11 cellular contexts compared by ENCODE assay signal in genomic region chr21:46621457-46622182, GRCh38. TPM values are rescaled to one million over a fixed set of nuclear protein-coding genes. Genes with fewer than 3 reads are reported as not detected.
DNase-seq lines count a peak whose midpoint lies in the region; ATAC-seq and TF ChIP-seq lines count a peak whose summit lies in the region.
"Had no signal": no experiment of that assay in that cellular context is flagged by ENCODE, and none has a peak within 500 bp of the region (broad histone marks: within the 10 kb centered on the region; RNA-seq: fewer than 3 reads in every experiment).

No MANE protein-coding gene starts in this region.

- ATAC-seq in naive B cell (ENCODE audit: low read depth in 2 of 2) (no peak), GM21619 (IDR thresholded peaks at IDR 0.05; ENCODE audit: unreplicated experiment) (no peak)

- H3K9me3 Mint-ChIP-seq in MCF 10A (ENCODE audit: unreplicated experiment) (peaks cover 4% of the 10 kb centered on the region), naive B cell (peaks cover 6 to 16% (median 10%) of the 10 kb centered on the region in 7 donors)

- peaks cover 26% of the 10 kb centered on the region for H3K27me3 Mint-ChIP-seq in MCF 10A (ENCODE audit: insufficient read depth, unreplicated experiment)
- peaks cover 0 to 8% (median 0%) of the 10 kb centered on the region in 3 donors for H3K27me3 Mint-ChIP-seq in naive B cell

- H3K36me3 Mint-ChIP-seq in MCF 10A (ENCODE audit: insufficient read depth, unreplicated experiment) (no peaks in the 10 kb centered on the region), naive B cell (no peaks in the 10 kb centered on the region)

- POLR2A ChIA-PET in MCF 10A (lab: Yijun Ruan, JAX), result interaction anchor here (0.6 to 1.2 kb wide), 2 partner anchors 10 to 14 kb away, joined by 4 to 8 read pairs; partner anchors contain the start of gene PRMT2

- DNase-seq in breast epithelium (ENCODE audit: low spot score in 2 of 2) (peak in 1 of 2 donors; percentile 73), MCF 10A (ENCODE audit: unreplicated experiment) (no peak), naive B cell (no peak), transverse colon (no peak), NCI-H226 (no peak), NOMO-1 treated with dmso at 0.1 percent for 144 hours (lab: John Stamatoyannopoulos, UW; ENCODE audit: unreplicated experiment) (no peak)
- DNase-seq in central memory CD4-positive, alpha-beta T cell, result peak; percentile 33
- DNase-seq: NCI-H1694 treated with DMSO at 0.1 percent for 48 hours; stimulated activated CD4-positive, alpha-beta T cell treated with anti-CD3 and anti-CD28 coated beads, Interleukin-2, amount 100 ng/mL, for 48 hours had no signal

- TF ChIP-seq EP300 in transverse colon (IDR thresholded peaks at IDR 0.05; ENCODE audit: low read depth), result no peak

- H3K4me3 Mint-ChIP-seq in MCF 10A (ENCODE audit: unreplicated experiment) (no peak overlapping the region), naive B cell (peak overlapping the region in 4 of 8 donors; percentile 12 to 81 (median 24))

- H3K4me1 ChIP-seq in breast epithelium (peaks cover 0 to 7% of the 10 kb centered on the region in 2 donors), transverse colon (peaks cover 0 to 17% (median 0%) of the 10 kb centered on the region in 4 donors)

- in situ Hi-C loops in transverse colon (cut with MboI; ENCODE audit: low pct_ligation_motif_present in 1 of 4, low pct_unique_long_range_greater_than_20kb in 1 of 4, low sequenced_read_pairs in 3 of 4), result no loop called here

- H3K27ac ChIP-seq in breast epithelium (peak overlapping the region; percentile 82 to 88), transverse colon (peak overlapping the region; percentile 32 to 68 (median 60))
- H3K27ac ChIP-seq: epithelial cell of prostate had no signal

- TF ChIP-seq CTCF in breast epithelium (IDR thresholded peaks at IDR 0.05), result no peak
- no peak for TF ChIP-seq CTCF in MCF 10A (IDR thresholded peaks at IDR 0.05; ENCODE audit: unreplicated experiment)
- TF ChIP-seq CTCF in transverse colon (IDR thresholded peaks at IDR 0.05), result no peak

- H3K4me1 Mint-ChIP-seq in MCF 10A (ENCODE audit: insufficient read depth, unreplicated experiment) (no peaks in the 10 kb centered on the region), naive B cell (peaks cover 4 to 20% (median 6%) of the 10 kb centered on the region in 3 donors)

- H3K9me3 ChIP-seq in breast epithelium (peaks cover 8 to 11% of the 10 kb centered on the region in 2 donors), transverse colon (peaks cover 0 to 13% of the 10 kb centered on the region in 2 donors)

- WGBS in transverse colon (ENCODE audit: low coverage in 1 of 2), 2 donors, result 72 to 81% methylated on average over 3 to 9 of the region's 9 CpGs

- H3K36me3 ChIP-seq in breast epithelium (no peaks in the 10 kb centered on the region), transverse colon (no peaks in the 10 kb centered on the region)

- H3K4me3 ChIP-seq in breast epithelium (no peak overlapping the region), transverse colon (no peak overlapping the region)

- no peak overlapping the region for H3K27ac Mint-ChIP-seq in MCF 10A (ENCODE audit: low read depth, unreplicated experiment)
- H3K27ac Mint-ChIP-seq in naive B cell, result peak overlapping the region in 5 of 6 donors; percentile 22 to 86 (median 58)

- BruUV-seq in MCF 10A (replicated peaks; lab: Mats Ljungman, UMichigan), result no TSS peak

- TF ChIP-seq POLR2A in breast epithelium (IDR thresholded peaks at IDR 0.05) (no peak), transverse colon (IDR thresholded peaks at IDR 0.05) (no peak)

- CTCF ChIA-PET in MCF 10A (lab: Yijun Ruan, JAX), result no interaction called here

- intact Hi-C loops in breast epithelium (cut with DNase I; ENCODE audit: low total_unique reads), result no loop called here
- intact Hi-C loops in MCF 10A (cut with micrococcal nuclease), result no loop called here
- intact Hi-C loops in transverse colon (cut with DNase I; ENCODE audit: low total_unique reads), result no loop called here

- no peaks in the 10 kb centered on the region for H3K27me3 ChIP-seq in breast epithelium
- H3K27me3 ChIP-seq in transverse colon, result peaks cover 3% of the 10 kb centered on the region

RNA-seq across cellular contexts. Expression of gene PRMT2, which starts 13.9 kb away (rescaled TPM):
- total RNA-seq in breast epithelium (100 to 1,000 TPM in 2 of 3 donors, 10 to 100 TPM in 1; 92.1 to 145 (median 130) TPM), MCF 10A (2022) (60.2 and 62.2 TPM in 2 replicates), transverse colon (100 to 1,000 TPM in 2 of 4 donors, 10 to 100 TPM in 2; 80.4 to 112 (median 96.2) TPM)
- 100 to 1,000 TPM; 101 to 156 (median 115) TPM for polyA plus RNA-seq in naive B cell (ENCODE audit: low read depth in 6 of 6)

RNA-seq across cellular contexts. Expression of gene S100B, which starts 16.7 kb away (rescaled TPM):
- total RNA-seq in breast epithelium (100 to 1,000 TPM in 1 of 3 donors, 10 to 100 TPM in 2; 25.6 to 242 (median 61.3) TPM), MCF 10A (2022) (not detected in 2 replicates), transverse colon (10 to 100 TPM; 10.6 to 37.2 (median 23.2) TPM)
- under 1 TPM in 3 of 6 donors, not detected in 3; 0.34 to 0.45 (median 0.36) TPM for polyA plus RNA-seq in naive B cell (ENCODE audit: low read depth in 6 of 6)

Comparison
In these comparisons a context has a peak if more than half of its experiments do, and no peak if none do; other contexts are left out.
1. RNA of gene S100B, which starts 16.7 kb away (total RNA-seq): 25.6 to 242 TPM in breast epithelium and 10.6 to 37.2 TPM in transverse colon; not detected in MCF 10A; every median in the first group is over 10 times any median in the second.